Comparison of ENCODE assay signal across 15 cellular contexts in the genomic region with DNA sequence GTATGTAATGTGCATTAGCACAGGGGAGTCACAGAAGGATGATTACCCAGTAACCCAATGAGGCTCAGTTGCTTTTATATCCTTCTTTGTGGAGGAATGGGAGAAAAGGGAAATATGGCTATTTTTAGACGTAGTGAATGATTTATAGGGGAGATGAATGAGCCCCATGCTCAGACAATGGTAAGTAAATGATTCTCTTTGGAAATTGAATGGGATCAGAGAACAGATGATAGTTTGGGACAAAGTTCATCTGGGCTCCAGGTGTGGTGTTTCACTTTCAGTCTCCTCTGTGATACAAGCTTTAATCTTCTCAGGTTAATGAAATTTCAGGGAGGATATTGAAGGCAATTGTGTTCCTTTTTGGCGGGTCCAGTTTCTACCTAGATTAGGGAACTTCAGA.
DNase-seq lines count a peak whose midpoint lies in the region; ATAC-seq and TF ChIP-seq lines count a peak whose summit lies in the region.
"Had no signal": no experiment of that assay in that cellular context is flagged by ENCODE, and none has a peak within 500 bp of the region (broad histone marks: within the 10 kb centered on the region; RNA-seq: fewer than 3 reads in every experiment).

No MANE protein-coding gene starts in this region.

- H3K4me1 Mint-ChIP-seq in activated T-cell treated with anti-CD3 and anti-CD28 coated beads, Interleukin-2, amount 50 U/mL, for 24 hours (ENCODE audit: low read depth): peaks cover 56% of the 10 kb centered on the region
- peaks cover 11% of the 10 kb centered on the region for H3K4me1 Mint-ChIP-seq in endodermal cell

- H3K9me3 ChIP-seq in endodermal cell (ENCODE audit: control insufficient read depth, low read length): no peaks in the 10 kb centered on the region
- H3K9me3 ChIP-seq: ovary had no signal

- H3K27ac ChIP-seq in endodermal cell (ENCODE audit: low read depth, low read length): no peak overlapping the region
- H3K27ac ChIP-seq: brain microvascular endothelial cell, KMS-11, ovary had no signal

- H3K36me3 Mint-ChIP-seq in activated T-cell treated with anti-CD3 and anti-CD28 coated beads, Interleukin-2, amount 50 U/mL, for 24 hours (ENCODE audit: low read depth): no peaks in the 10 kb centered on the region
- no peaks in the 10 kb centered on the region for H3K36me3 Mint-ChIP-seq in endodermal cell (ENCODE audit: low read depth)

- no peaks in the 10 kb centered on the region for H3K27me3 ChIP-seq in endodermal cell (ENCODE audit: control insufficient read depth, insufficient read depth, low read length, poor library complexity, severe bottlenecking)
- H3K27me3 ChIP-seq: brain microvascular endothelial cell, ovary had no signal

- 80% methylated on average over 2 of the region's 2 CpGs; no CpG with 5 or more reads in 1 of the 2 experiments for WGBS in endodermal cell (ENCODE audit: insufficient coverage in 1 of 2, insufficient read length in 1 of 2), 2 experiments

- no peaks in the 10 kb centered on the region for H3K36me3 ChIP-seq in endodermal cell (ENCODE audit: control insufficient read depth, insufficient read depth, low read length)
- H3K36me3 ChIP-seq: brain microvascular endothelial cell, ovary had no signal

- no peaks in the 10 kb centered on the region for H3K4me1 ChIP-seq in endodermal cell (ENCODE audit: control insufficient read depth, insufficient read depth, low read length)

- no peaks in the 10 kb centered on the region for H3K27me3 Mint-ChIP-seq in activated T-cell treated with anti-CD3 and anti-CD28 coated beads, Interleukin-2, amount 50 U/mL, for 24 hours
- no peaks in the 10 kb centered on the region for H3K27me3 Mint-ChIP-seq in endodermal cell (ENCODE audit: insufficient read depth)

- peak overlapping the region; percentile 42 for H3K4me3 Mint-ChIP-seq in activated T-cell treated with anti-CD3 and anti-CD28 coated beads, Interleukin-2, amount 50 U/mL, for 24 hours
- H3K4me3 Mint-ChIP-seq in endodermal cell: peak overlapping the region; percentile 22

- H3K27ac Mint-ChIP-seq in activated T-cell treated with anti-CD3 and anti-CD28 coated beads, Interleukin-2, amount 50 U/mL, for 24 hours: peak overlapping the region; percentile 83
- H3K27ac Mint-ChIP-seq in endodermal cell: no peak overlapping the region

- no peak for ATAC-seq in GM21390 (IDR thresholded peaks at IDR 0.05; ENCODE audit: unreplicated experiment)

- DNase-seq in activated T-cell treated with anti-CD3 and anti-CD28 coated beads, Interleukin-2, amount 50 U/mL, for 24 hours: no peak
- no peak for DNase-seq in activated T-cell treated with anti-CD3 and anti-CD28 coated beads, Interleukin-2, amount 50 U/mL, for 48 hours
- DNase-seq in SW480 (ENCODE audit: low spot score): peak; percentile 12
- DNase-seq in endodermal cell: no peak
- DNase-seq in renal cortical epithelial cell (ENCODE audit: low read depth): peak; percentile 71
- no peak for DNase-seq in SKM-1 (lab: John Stamatoyannopoulos, UW; ENCODE audit: unreplicated experiment)
- DNase-seq in activated effector memory CD4-positive, alpha-beta T cell treated with Interleukin-2 at 50 U/mL for 16 hours: no peak
- DNase-seq: brain microvascular endothelial cell, foreskin melanocyte, mesendoderm, NCI-H146, ovary had no signal

- no peak for TF ChIP-seq CTCF in endodermal cell (conservative IDR thresholded peaks at IDR 0.05)

- H3K9ac ChIP-seq in endodermal cell (ENCODE audit: extremely low read depth, low read length, poor library complexity, severe bottlenecking): no peak overlapping the region
- H3K9ac ChIP-seq: KMS-11 had no signal

- H3K9me3 Mint-ChIP-seq in activated T-cell treated with anti-CD3 and anti-CD28 coated beads, Interleukin-2, amount 50 U/mL, for 24 hours: no peaks in the 10 kb centered on the region
- peaks cover 5% of the 10 kb centered on the region for H3K9me3 Mint-ChIP-seq in endodermal cell

- peak overlapping the region; percentile 41 for H3K4me3 ChIP-seq in endodermal cell (ENCODE audit: low read length)
- H3K4me3 ChIP-seq: ovary, smooth muscle cell had no signal

Comparison
In these comparisons a context has a peak if more than half of its experiments do, and no peak if none do; other contexts are left out.
1. DNase-seq: peak in SW480 (single experiment) and renal cortical epithelial cell (single experiment); none in activated T-cell treated with anti-CD3 and anti-CD28 coated beads, Interleukin-2, amount 50 U/mL, for 24 hours (single experiment), activated T-cell treated with anti-CD3 and anti-CD28 coated beads, Interleukin-2, amount 50 U/mL, for 48 hours (0 of 2), endodermal cell (single experiment), SKM-1 (single experiment) and activated effector memory CD4-positive, alpha-beta T cell treated with Interleukin-2 at 50 U/mL for 16 hours (single experiment).